In genomic region chr5:15452030-15452429, GRCh38 we compare ENCODE assay signal across 14 cellular contexts. TPM values are rescaled to one million over a fixed set of nuclear protein-coding genes. Genes with fewer than 3 reads are reported as not detected.
"Had no signal": no experiment of that assay in that cellular context is flagged by ENCODE, and none has a peak within 500 bp of the region (broad histone marks: within the 10 kb centered on the region; RNA-seq: fewer than 3 reads in every experiment).

No MANE protein-coding gene starts in this region.

- H3K27me3 ChIP-seq: SJSA1, suprapubic skin had no signal

- H3K9me3 ChIP-seq: prostate gland had no signal

- H3K4me3 ChIP-seq: lower lobe of right lung, prostate gland, SJSA1, suprapubic skin had no signal

- H3K27ac ChIP-seq: lower lobe of right lung, prostate gland, SJSA1, suprapubic skin had no signal

- H3K4me1 ChIP-seq: lower lobe of right lung, prostate gland, suprapubic skin had no signal

- ATAC-seq: esophagus mucosa, lower lobe of right lung had no signal

- DNase-seq: activated CD4-positive, CD25-positive, alpha-beta regulatory T cell treated with anti-CD3 and anti-CD28 coated beads, Interleukin-2, amount 50 U/mL, for 72 hours; activated naive CD4-positive, alpha-beta T cell; activated naive CD8-positive, alpha-beta T cell treated with anti-CD3 and anti-CD28 coated beads, Interleukin-2, amount 10 ng/mL, durations not matched to agents 7 days and 5 days; aorta; kidney glomerular epithelial cell; lower lobe of right lung; stimulated activated CD4-positive, alpha-beta T cell treated with anti-CD3 and anti-CD28 coated beads, Interleukin-2, amount 100 ng/mL, for 48 hours; T1000 had no signal

- H3K36me3 ChIP-seq: lower lobe of right lung, prostate gland, SJSA1, suprapubic skin had no signal

RNA-seq across cellular contexts. Expression of gene FBXL7, which starts 48.0 kb away (rescaled TPM):
- total RNA-seq: activated CD8-positive, alpha-beta memory T cell treated with anti-CD3 and anti-CD28 coated beads for 36 hours; activated naive CD8-positive, alpha-beta T cell treated with anti-CD3 and anti-CD28 coated beads, Interleukin-2, amount 10 ng/mL, durations not matched to agents 7 days and 5 days; activated T-helper 1 cell treated with anti-CD3 and anti-CD28 coated beads, Interleukin-12 subunit alpha, Interleukin-12 subunit beta, Interleukin-2, Interleukin-4 antibody, amounts not matched to agents 30 ng/mL and 10 ng/mL and 1 ng/mL, durations not matched to agents 14 hours and 24 hours and 36 hours had no signal
